In the genomic region with DNA sequence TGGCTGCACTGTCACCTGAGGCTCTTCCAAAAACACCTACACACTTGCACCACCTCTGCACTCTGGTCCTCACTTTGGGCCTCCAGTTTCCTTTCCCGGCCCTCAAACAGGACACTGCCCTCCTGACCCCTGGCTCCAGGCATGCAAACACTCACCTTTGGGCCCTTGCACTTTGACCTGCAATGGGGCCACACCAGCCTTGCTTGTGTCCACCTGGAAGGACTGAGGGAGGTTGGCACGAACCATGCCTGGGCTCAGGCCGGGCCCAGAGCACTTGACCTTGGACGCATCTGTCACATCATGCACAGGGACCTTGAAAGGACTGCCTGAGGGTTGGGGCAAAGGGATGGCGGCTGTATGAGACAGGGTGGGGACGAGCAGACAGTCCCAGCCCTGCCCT, we compare ENCODE assay signal across 19 cellular contexts. TPM values are rescaled to one million over a fixed set of nuclear protein-coding genes. Genes with fewer than 3 reads are reported as not detected.
DNase-seq lines count a peak whose midpoint lies in the region; ATAC-seq and TF ChIP-seq lines count a peak whose summit lies in the region.
"Had no signal": no experiment of that assay in that cellular context is flagged by ENCODE, and none has a peak within 500 bp of the region (broad histone marks: within the 10 kb centered on the region; RNA-seq: fewer than 3 reads in every experiment).

No MANE protein-coding gene starts in this region.

- 75% methylated on average over 6 of the region's 6 CpGs for WGBS in urinary bladder

- H3K4me3 ChIP-seq in cardiac muscle cell (no peak overlapping the region), urinary bladder (ENCODE audit: low read depth, low read length) (no peak overlapping the region)
- H3K4me3 ChIP-seq: adrenal gland, HAP-1, prostate gland, spleen had no signal

- DNase-seq in cardiac muscle cell (ENCODE audit: low read depth in 1 of 2, low spot score in 1 of 2) (no peak), Right ventricle myocardium inferior (ENCODE audit: missing footprints) (no peak), memory B cell (ENCODE audit: low spot score in 2 of 2) (no peak), DMS53 treated with DMSO at 0.1 percent for 48 hours (lab: John Stamatoyannopoulos, UW; ENCODE audit: unreplicated experiment) (no peak), NCI-H146 treated with DMSO at 0.1 percent for 48 hours (lab: John Stamatoyannopoulos, UW; ENCODE audit: unreplicated experiment) (no peak)
- no peak for DNase-seq in activated naive CD8-positive, alpha-beta T cell treated with anti-CD3 and anti-CD28 coated beads for 36 hours
- no peak for DNase-seq in stimulated activated CD8-positive, alpha-beta memory T cell treated with anti-CD3 and anti-CD28 coated beads, Interleukin-4, amount 100 ng/mL, for 48 hours
- DNase-seq: activated CD4-positive, alpha-beta T cell treated with anti-CD3 and anti-CD28 coated beads, Interleukin-2, amount 50 U/mL, for 48 hours; adrenal gland; CD8-positive, alpha-beta T cell; head of caudate nucleus; NCI-H2029; NCI-H510A treated with DMSO at 0.1 percent for 48 hours; spleen had no signal

- H3K36me3 ChIP-seq in cardiac muscle cell (peaks cover 61% of the 10 kb centered on the region), urinary bladder (ENCODE audit: insufficient read depth) (peaks cover 13% of the 10 kb centered on the region)
- H3K36me3 ChIP-seq: prostate gland had no signal

- no peaks in the 10 kb centered on the region for H3K9me3 Mint-ChIP-seq in activated naive CD8-positive, alpha-beta T cell treated with anti-CD3 and anti-CD28 coated beads for 36 hours
- no peaks in the 10 kb centered on the region for H3K9me3 Mint-ChIP-seq in memory B cell
- H3K9me3 Mint-ChIP-seq: activated T-helper 1 cell treated with anti-CD3 and anti-CD28 coated beads, Interleukin-12 subunit alpha, Interleukin-12 subunit beta, Interleukin-2, Interleukin-4 antibody, amounts not matched to agents 30 ng/mL and 10 ng/mL and 1 ng/mL, durations not matched to agents 14 hours and 24 hours and 36 hours; CD8-positive, alpha-beta T cell had no signal

- H3K4me1 ChIP-seq in cardiac muscle cell (ENCODE audit: low read depth) (no peaks in the 10 kb centered on the region), urinary bladder (ENCODE audit: insufficient read depth) (no peaks in the 10 kb centered on the region)
- H3K4me1 ChIP-seq: adrenal gland, HAP-1, prostate gland had no signal

- H3K27ac Mint-ChIP-seq in activated naive CD8-positive, alpha-beta T cell treated with anti-CD3 and anti-CD28 coated beads for 36 hours = peak overlapping the region; percentile 58
- H3K27ac Mint-ChIP-seq in memory B cell = peak overlapping the region; percentile 62
- H3K27ac Mint-ChIP-seq: activated T-helper 1 cell treated with anti-CD3 and anti-CD28 coated beads, Interleukin-12 subunit alpha, Interleukin-12 subunit beta, Interleukin-2, Interleukin-4 antibody, amounts not matched to agents 30 ng/mL and 10 ng/mL and 1 ng/mL, durations not matched to agents 14 hours and 24 hours and 36 hours; CD8-positive, alpha-beta T cell had no signal

- H3K27ac ChIP-seq in cardiac muscle cell = peak overlapping the region; percentile 48
- H3K27ac ChIP-seq in urinary bladder (ENCODE audit: low read depth) = peak overlapping the region; percentile 55
- H3K27ac ChIP-seq: adrenal gland, HL-60, prostate gland had no signal

- H3K27me3 ChIP-seq in cardiac muscle cell = no peaks in the 10 kb centered on the region
- H3K27me3 ChIP-seq: adrenal gland, spleen had no signal

- H3K4me3 Mint-ChIP-seq in activated naive CD8-positive, alpha-beta T cell treated with anti-CD3 and anti-CD28 coated beads for 36 hours = peak overlapping the region; percentile 48
- H3K4me3 Mint-ChIP-seq in memory B cell = no peak overlapping the region
- H3K4me3 Mint-ChIP-seq: activated T-helper 1 cell treated with anti-CD3 and anti-CD28 coated beads, Interleukin-12 subunit alpha, Interleukin-12 subunit beta, Interleukin-2, Interleukin-4 antibody, amounts not matched to agents 30 ng/mL and 10 ng/mL and 1 ng/mL, durations not matched to agents 14 hours and 24 hours and 36 hours; CD8-positive, alpha-beta T cell had no signal

- no peaks in the 10 kb centered on the region for H3K9me3 ChIP-seq in cardiac muscle cell (ENCODE audit: low read depth)
- H3K9me3 ChIP-seq: adrenal gland, HAP-1, prostate gland, spleen had no signal

- peaks cover 13% of the 10 kb centered on the region for H3K36me3 Mint-ChIP-seq in activated naive CD8-positive, alpha-beta T cell treated with anti-CD3 and anti-CD28 coated beads for 36 hours
- peaks cover 13% of the 10 kb centered on the region for H3K36me3 Mint-ChIP-seq in memory B cell

- ATAC-seq in Right ventricle myocardium inferior (no peak), memory B cell (ENCODE audit: low read depth) (no peak)
- ATAC-seq: CD8-positive, alpha-beta T cell had no signal

- TF ChIP-seq CTCF in cardiac muscle cell (IDR thresholded peaks at IDR 0.05; ENCODE audit: low read depth, low read length) = no peak

- intact Hi-C loops in Right ventricle myocardium inferior (cut with DNase I) = no loop called here

- no peaks in the 10 kb centered on the region for H3K27me3 Mint-ChIP-seq in activated naive CD8-positive, alpha-beta T cell treated with anti-CD3 and anti-CD28 coated beads for 36 hours
- no peaks in the 10 kb centered on the region for H3K27me3 Mint-ChIP-seq in memory B cell

- H3K4me1 Mint-ChIP-seq in activated naive CD8-positive, alpha-beta T cell treated with anti-CD3 and anti-CD28 coated beads for 36 hours = peaks cover 5% of the 10 kb centered on the region
- no peaks in the 10 kb centered on the region for H3K4me1 Mint-ChIP-seq in memory B cell

RNA-seq across cellular contexts. Expression of gene FLNA, which starts 15.6 kb away (rescaled TPM):
- total RNA-seq in cardiac muscle cell (405 and 447 TPM in 2 replicates), Right ventricle myocardium inferior (253 TPM), urinary bladder (1,306 TPM)
- polyA plus RNA-seq in cardiac muscle cell (250 and 341 TPM in 2 replicates), urinary bladder (6,054 TPM)
- 100 to 1,000 TPM; 694 to 696 TPM for total RNA-seq in activated naive CD8-positive, alpha-beta T cell treated with anti-CD3 and anti-CD28 coated beads for 36 hours

RNA-seq across cellular contexts. Expression of gene EMD, which starts 20.3 kb away (rescaled TPM):
- total RNA-seq in cardiac muscle cell (56.9 and 66.2 TPM in 2 replicates), Right ventricle myocardium inferior (51.1 TPM), urinary bladder (25.9 TPM)
- polyA plus RNA-seq in cardiac muscle cell (77.7 and 91.2 TPM in 2 replicates), urinary bladder (138 TPM)
- 100 to 1,000 TPM; 110 to 112 TPM for total RNA-seq in activated naive CD8-positive, alpha-beta T cell treated with anti-CD3 and anti-CD28 coated beads for 36 hours

RNA-seq across cellular contexts. Expression of gene RPL10, which starts 39.3 kb away (rescaled TPM):
- 2,299 and 4,006 TPM in 2 replicates for total RNA-seq in cardiac muscle cell
- 1,000 and 1,150 TPM in 2 replicates for polyA plus RNA-seq in cardiac muscle cell
- total RNA-seq in Right ventricle myocardium inferior = 2,181 TPM
- 1,000 to 10,000 TPM; 2,967 to 3,168 TPM for total RNA-seq in activated naive CD8-positive, alpha-beta T cell treated with anti-CD3 and anti-CD28 coated beads for 36 hours
- 3,691 TPM for total RNA-seq in urinary bladder
- polyA plus RNA-seq in urinary bladder = 5,631 TPM

RNA-seq across cellular contexts. Expression of gene DNASE1L1, which starts 50.2 kb away (rescaled TPM):
- total RNA-seq in cardiac muscle cell = 34.3 and 40.4 TPM in 2 replicates
- 24.8 and 26.1 TPM in 2 replicates for polyA plus RNA-seq in cardiac muscle cell
- 52.3 TPM for total RNA-seq in Right ventricle myocardium inferior
- total RNA-seq in activated naive CD8-positive, alpha-beta T cell treated with anti-CD3 and anti-CD28 coated beads for 36 hours = 10 to 100 TPM; 12.4 to 12.7 TPM
- 11.9 TPM for total RNA-seq in urinary bladder
- polyA plus RNA-seq in urinary bladder = 22.3 TPM

RNA-seq across cellular contexts. Expression of gene TAFAZZIN, which starts 52.5 kb away (rescaled TPM):
- 37.4 and 52.1 TPM in 2 replicates for total RNA-seq in cardiac muscle cell
- polyA plus RNA-seq in cardiac muscle cell = 59.7 and 65.0 TPM in 2 replicates
- 36.1 TPM for total RNA-seq in Right ventricle myocardium inferior
- total RNA-seq in activated naive CD8-positive, alpha-beta T cell treated with anti-CD3 and anti-CD28 coated beads for 36 hours = 10 to 100 TPM; 35.1 to 35.8 TPM
- total RNA-seq in urinary bladder = 13.4 TPM
- 33.4 TPM for polyA plus RNA-seq in urinary bladder
